In the genomic region with DNA sequence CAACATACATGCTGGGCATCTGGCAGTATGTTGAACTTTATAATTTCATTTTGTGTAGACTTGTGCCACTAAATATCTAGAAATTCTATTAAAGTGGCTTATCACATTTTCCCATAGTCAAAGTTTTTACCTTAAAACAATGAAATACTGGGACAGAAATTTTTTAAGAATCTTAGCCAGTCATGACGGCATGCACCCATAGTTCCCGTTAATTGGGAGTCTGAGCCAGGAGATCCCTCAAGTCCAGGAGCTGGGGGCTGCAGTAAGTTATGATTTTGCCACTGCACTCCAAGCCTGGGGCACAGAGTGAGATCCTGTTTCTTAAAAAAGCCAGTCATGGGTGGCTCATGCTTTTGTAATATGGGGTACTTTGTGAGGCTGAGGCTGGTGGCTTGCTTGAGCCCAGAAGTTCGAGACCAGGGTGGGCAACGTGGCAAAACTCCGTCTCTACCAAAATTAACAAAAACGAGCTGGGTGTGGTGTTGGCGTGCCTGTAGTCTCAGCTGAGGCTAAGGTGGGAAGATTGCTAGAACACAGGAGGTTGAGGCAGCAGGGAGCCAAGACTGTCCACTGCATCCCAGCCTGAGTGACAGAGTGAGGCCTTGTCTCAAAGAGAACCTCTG, we compare ENCODE assay signal across 11 cellular contexts. TPM values are rescaled to one million over a fixed set of nuclear protein-coding genes. Genes with fewer than 3 reads are reported as not detected.
DNase-seq lines count a peak whose midpoint lies in the region; ATAC-seq, FAIRE-seq and TF ChIP-seq lines count a peak whose summit lies in the region.
"Had no signal": no experiment of that assay in that cellular context is flagged by ENCODE, and none has a peak within 500 bp of the region (broad histone marks: within the 10 kb centered on the region; RNA-seq: fewer than 3 reads in every experiment).

No MANE protein-coding gene starts in this region.

- no peak for TF ChIP-seq CTCF in HepG2 (CRISPR knock-in tag; IDR thresholded peaks at IDR 0.05)
- TF ChIP-seq CTCF in right lobe of liver (IDR thresholded peaks at IDR 0.05): no peak
- no peak for TF ChIP-seq CTCF in SU-DHL-6 (IDR thresholded peaks at IDR 0.05; ENCODE audit: insufficient read depth, low read length, poor library complexity, severe bottlenecking)

- H3K36me3 ChIP-seq in HepG2 (replicated peaks in 1 of 2; ENCODE audit: control insufficient read depth in 1 of 2, insufficient read depth in 2 of 2, low read length in 2 of 2): peaks cover 14 to 61% of the 10 kb centered on the region in 2 experiments
- H3K36me3 ChIP-seq in right lobe of liver: peaks cover 7 to 60% (median 28%) of the 10 kb centered on the region in 4 donors
- H3K36me3 ChIP-seq in SU-DHL-6 (ENCODE audit: low read length): peaks cover 55% of the 10 kb centered on the region
- H3K36me3 ChIP-seq in thymus (ENCODE audit: control insufficient read depth, insufficient read depth): peaks cover 63% of the 10 kb centered on the region

- POLR2A ChIA-PET in HepG2 (lab: Yijun Ruan, JAX): no interaction called here

- FAIRE-seq in HepG2 (lab: Jason Lieb, UNC): no peak

- TF ChIP-seq RAD21 in HepG2 (CRISPR knock-in tag; IDR thresholded peaks at IDR 0.05): no peak

- H3K4me2 ChIP-seq in HepG2 (ENCODE audit: low read depth, low read length) (peak overlapping the region; percentile 30), SU-DHL-6 (ENCODE audit: low read depth, low read length, poor library complexity, severe bottlenecking) (peak overlapping the region; percentile 32)

- H3K4me3 ChIP-seq in HepG2 (replicated peaks in 1 of 3; ENCODE audit: insufficient read depth in 1 of 3, low read depth in 2 of 3, low read length in 3 of 3) (no peak overlapping the region), right lobe of liver (no peak overlapping the region), SU-DHL-6 (ENCODE audit: insufficient read depth, low read length, poor library complexity, severe bottlenecking) (no peak overlapping the region), thymus (ENCODE audit: low read length) (no peak overlapping the region)

- ATAC-seq in HepG2 (no peak), right lobe of liver (no peak), GM18858 (IDR thresholded peaks at IDR 0.05; ENCODE audit: unreplicated experiment) (no peak)

- in situ Hi-C loops in HepG2 (cut with HindIII; ENCODE audit: extremely low pct_ligation_motif_present, low pct_unique_long_range_greater_than_20kb): no loop called here

- H3K27ac ChIP-seq in HepG2 (ENCODE audit: extremely low read length, insufficient read depth, low read length): no peak overlapping the region
- H3K27ac ChIP-seq in right lobe of liver: no peak overlapping the region
- peak overlapping the region; percentile 11; the same call in 1 of the 2 replicates for H3K27ac ChIP-seq in SU-DHL-6 (ENCODE audit: low read depth, low read length)
- H3K27ac ChIP-seq in epithelial cell of prostate: peak overlapping the region; percentile 30
- peak overlapping the region; percentile 52 for H3K27ac ChIP-seq in thymus (ENCODE audit: low read depth)

- H4K20me1 ChIP-seq in HepG2 (ENCODE audit: insufficient read depth, low read length) (peaks cover 39% of the 10 kb centered on the region), SU-DHL-6 (ENCODE audit: low read depth, low read length) (peaks cover 35% of the 10 kb centered on the region)

- CTCF ChIA-PET in HepG2 (lab: Yijun Ruan, JAX; ENCODE audit: low intra/inter-chr PET ratio, low total read pairs): no interaction called here

- no peaks in the 10 kb centered on the region for H3K9me2 ChIP-seq in SU-DHL-6 (replicated peaks; ENCODE audit: insufficient read depth, low read length)

- no peaks in the 10 kb centered on the region; a peak in 1 of 5 replicates for H3K27me3 ChIP-seq in HepG2 (ENCODE audit: control insufficient read depth in 1 of 2, insufficient read depth in 2 of 2, low read length in 2 of 2)
- no peaks in the 10 kb centered on the region for H3K27me3 ChIP-seq in right lobe of liver
- H3K27me3 ChIP-seq in SU-DHL-6 (ENCODE audit: low read length): no peaks in the 10 kb centered on the region
- no peaks in the 10 kb centered on the region for H3K27me3 ChIP-seq in thymus (ENCODE audit: control insufficient read depth, insufficient read depth)

- H3F3A ChIP-seq in SU-DHL-6 (ENCODE audit: insufficient read depth): peaks cover 80% of the 10 kb centered on the region

- no TSS peak for BruUV-seq in HepG2 (replicated peaks; lab: Mats Ljungman, UMichigan)

- WGBS in HepG2 (ENCODE audit: low lambda C conversion rate): 86% methylated on average over 7 of the region's 7 CpGs
- WGBS in right lobe of liver (ENCODE audit: insufficient coverage, low coverage, low lambda C conversion rate, missing lambda C conversion rate): 82% methylated on average over 7 of the region's 7 CpGs
- WGBS in thymus: 87% methylated on average over 7 of the region's 7 CpGs

- H2AFZ ChIP-seq in HepG2 (ENCODE audit: low read length) (no peak overlapping the region), SU-DHL-6 (ENCODE audit: low read depth, low read length, severe bottlenecking) (no peak overlapping the region)

- H3K4me1 ChIP-seq in HepG2 (ENCODE audit: insufficient read depth, low read length) (peaks cover 56% of the 10 kb centered on the region), right lobe of liver (peaks cover 0 to 14% (median 3%) of the 10 kb centered on the region in 4 donors), thymus (ENCODE audit: control insufficient read depth, insufficient read depth, low read length) (peaks cover 7% of the 10 kb centered on the region)

- no peaks in the 10 kb centered on the region for H3K9me3 ChIP-seq in HepG2 (ENCODE audit: low read length)
- H3K9me3 ChIP-seq in right lobe of liver: no peaks in the 10 kb centered on the region
- no peaks in the 10 kb centered on the region for H3K9me3 ChIP-seq in SU-DHL-6 (ENCODE audit: insufficient read depth, low read length)
- no peaks in the 10 kb centered on the region for H3K9me3 ChIP-seq in thymus (ENCODE audit: control insufficient read depth)

- peak in 1 of 2 experiments; percentile 32; a peak in 2 of 4 replicates for TF ChIP-seq POLR2A in HepG2 (IDR thresholded peaks at IDR 0.05; ENCODE audit: insufficient read depth in 1 of 2, low read depth in 2 of 2, low read length in 2 of 2)
- TF ChIP-seq POLR2A in right lobe of liver (IDR thresholded peaks at IDR 0.05): no peak

- H3K79me2 ChIP-seq in HepG2 (ENCODE audit: insufficient read depth, low read length): peaks cover 37% of the 10 kb centered on the region
- peaks cover 38% of the 10 kb centered on the region for H3K79me2 ChIP-seq in SU-DHL-6 (ENCODE audit: insufficient read depth, low read length)

- DNase-seq in HepG2 (ENCODE audit: low spot score): no peak
- DNase-seq in right lobe of liver: no peak
- DNase-seq in epithelial cell of prostate (ENCODE audit: low read depth, low spot score): no peak
- DNase-seq in NCI-H2029 (lab: John Stamatoyannopoulos, UW): no peak
- no peak for DNase-seq in activated effector memory CD4-positive, alpha-beta T cell treated with Interleukin-2 at 50 U/mL for 16 hours
- DNase-seq: C1 segment of cervical spinal cord, KG1 had no signal

- TF ChIP-seq EP300 in HepG2 (IDR thresholded peaks at IDR 0.05; ENCODE audit: low read depth in 2 of 2, low read length in 2 of 2) (no peak), HepG2 (CRISPR knock-in tag; IDR thresholded peaks at IDR 0.05; ENCODE audit: borderline replicate concordance) (no peak)

- H3K9ac ChIP-seq in HepG2 (ENCODE audit: insufficient read depth, low read depth, low read length) (no peak overlapping the region), SU-DHL-6 (ENCODE audit: low read length) (peak overlapping the region; percentile 26)

- intact Hi-C loops in HepG2 (cut with micrococcal nuclease; ENCODE audit: unreplicated experiment) (no loop called here), right lobe of liver (cut with DNase I) (no loop called here)

RNA-seq across cellular contexts. Expression of a gene that starts 3.1 kb away (rescaled TPM):
- total RNA-seq in HepG2 (2016; rRNA removed; fragmentation: Illumina TruSeq; extraction: Trizol) (1,683 and 1,960 TPM in 2 replicates), right lobe of liver (100 to 1,000 TPM; 209 to 448 (median 268) TPM)
- 4,234 and 4,880 TPM in 2 replicates for total RNA-seq in HepG2 (2016; cell fraction: cytosol; rRNA removed; fragmentation: Illumina TruSeq; extraction: Trizol; ENCODE audit: low read depth)
- 1,681 and 2,033 TPM in 2 replicates for total RNA-seq in HepG2 (2016; cell fraction: insoluble cytoplasmic fraction; rRNA removed; fragmentation: Illumina TruSeq; extraction: Trizol)
- total RNA-seq in HepG2 (2016; cell fraction: membrane; rRNA removed; fragmentation: Illumina TruSeq; extraction: Trizol): 4,469 and 4,736 TPM in 2 replicates
- 671 and 721 TPM in 2 replicates for total RNA-seq in HepG2 (2016; cell fraction: nucleus; rRNA removed; fragmentation: Illumina TruSeq; extraction: Trizol)
- polyA plus RNA-seq in HepG2 (2011; rRNA removed) (2,662 and 3,226 TPM in 2 replicates), thymus (1,490 TPM)
- 2,617 and 3,480 TPM in 2 replicates for polyA plus RNA-seq in HepG2 (2011; cell fraction: cytosol; rRNA removed)
- polyA plus RNA-seq in HepG2 (2011; cell fraction: nucleus; rRNA removed): 707 and 717 TPM in 2 replicates
- 1,399 and 1,552 TPM in 2 replicates for polyA plus RNA-seq in HepG2 (2012)
- 5,088 and 5,753 TPM in 2 replicates for polyA plus RNA-seq in HepG2 (2016; cell fraction: cytosol; fragmentation: Illumina TruSeq; extraction: Trizol; ENCODE audit: low read depth)
- polyA plus RNA-seq in HepG2 (2016; cell fraction: insoluble cytoplasmic fraction; fragmentation: Illumina TruSeq; extraction: Trizol; ENCODE audit: low read depth): 1,997 and 2,058 TPM in 2 replicates
- polyA plus RNA-seq in HepG2 (2016; cell fraction: membrane; fragmentation: Illumina TruSeq; extraction: Trizol; ENCODE audit: low read depth): 4,231 and 4,512 TPM in 2 replicates
- 1,039 and 1,069 TPM in 2 replicates for polyA plus RNA-seq in HepG2 (2016; cell fraction: nucleus; fragmentation: Illumina TruSeq; extraction: Trizol; ENCODE audit: insufficient read depth, low read depth)
- polyA minus RNA-seq in HepG2 (2011; rRNA and poly(A)+ RNA removed; ENCODE audit: low replicate concordance): 1,437 and 2,324 TPM in 2 replicates
- polyA minus RNA-seq in HepG2 (2011; cell fraction: cytosol; rRNA and poly(A)+ RNA removed): 460 and 463 TPM in 2 replicates
- 336 and 408 TPM in 2 replicates for polyA minus RNA-seq in HepG2 (2011; cell fraction: nucleus; rRNA and poly(A)+ RNA removed)

RNA-seq across cellular contexts. Expression of a gene that starts 26.5 kb away (rescaled TPM):
- total RNA-seq in HepG2 (2016; rRNA removed; fragmentation: Illumina TruSeq; extraction: Trizol): 32.5 and 33.7 TPM in 2 replicates
- total RNA-seq in HepG2 (2016; cell fraction: cytosol; rRNA removed; fragmentation: Illumina TruSeq; extraction: Trizol; ENCODE audit: low read depth): 13.6 and 14.0 TPM in 2 replicates
- total RNA-seq in HepG2 (2016; cell fraction: insoluble cytoplasmic fraction; rRNA removed; fragmentation: Illumina TruSeq; extraction: Trizol): 30.5 and 33.1 TPM in 2 replicates
- total RNA-seq in HepG2 (2016; cell fraction: membrane; rRNA removed; fragmentation: Illumina TruSeq; extraction: Trizol): 28.9 and 29.7 TPM in 2 replicates
- total RNA-seq in HepG2 (2016; cell fraction: nucleus; rRNA removed; fragmentation: Illumina TruSeq; extraction: Trizol): 21.9 and 22.5 TPM in 2 replicates
- 32.3 and 35.4 TPM in 2 replicates for polyA plus RNA-seq in HepG2 (2011; rRNA removed)
- 27.5 and 32.3 TPM in 2 replicates for polyA plus RNA-seq in HepG2 (2011; cell fraction: cytosol; rRNA removed)
- 22.7 and 25.3 TPM in 2 replicates for polyA plus RNA-seq in HepG2 (2011; cell fraction: nucleus; rRNA removed)
- 22.2 and 25.3 TPM in 2 replicates for polyA plus RNA-seq in HepG2 (2012)
- polyA plus RNA-seq in HepG2 (2016; cell fraction: cytosol; fragmentation: Illumina TruSeq; extraction: Trizol; ENCODE audit: low read depth): 10.3 and 12.0 TPM in 2 replicates
- 32.2 and 34.1 TPM in 2 replicates for polyA plus RNA-seq in HepG2 (2016; cell fraction: insoluble cytoplasmic fraction; fragmentation: Illumina TruSeq; extraction: Trizol; ENCODE audit: low read depth)
- 21.0 and 23.3 TPM in 2 replicates for polyA plus RNA-seq in HepG2 (2016; cell fraction: membrane; fragmentation: Illumina TruSeq; extraction: Trizol; ENCODE audit: low read depth)
- polyA plus RNA-seq in HepG2 (2016; cell fraction: nucleus; fragmentation: Illumina TruSeq; extraction: Trizol; ENCODE audit: insufficient read depth, low read depth): 38.0 and 39.9 TPM in 2 replicates
- polyA minus RNA-seq in HepG2 (2011; rRNA and poly(A)+ RNA removed; ENCODE audit: low replicate concordance): 44.2 and 49.5 TPM in 2 replicates
- polyA minus RNA-seq in HepG2 (2011; cell fraction: cytosol; rRNA and poly(A)+ RNA removed): 16.9 and 17.9 TPM in 2 replicates
- polyA minus RNA-seq in HepG2 (2011; cell fraction: nucleus; rRNA and poly(A)+ RNA removed): 15.6 and 18.8 TPM in 2 replicates
- total RNA-seq in right lobe of liver: 10 to 100 TPM; 20.9 to 36.7 (median 23.6) TPM
- 39.6 TPM for polyA plus RNA-seq in thymus

RNA-seq across cellular contexts. Expression of a gene that starts 57.9 kb away (rescaled TPM):
- total RNA-seq in HepG2 (2016; rRNA removed; fragmentation: Illumina TruSeq; extraction: Trizol) (not detected in 2 replicates), right lobe of liver (not detected)
- total RNA-seq in HepG2 (2016; cell fraction: cytosol; rRNA removed; fragmentation: Illumina TruSeq; extraction: Trizol; ENCODE audit: low read depth): not detected in 2 replicates
- not detected in 2 replicates for total RNA-seq in HepG2 (2016; cell fraction: insoluble cytoplasmic fraction; rRNA removed; fragmentation: Illumina TruSeq; extraction: Trizol)
- total RNA-seq in HepG2 (2016; cell fraction: membrane; rRNA removed; fragmentation: Illumina TruSeq; extraction: Trizol): not detected in 2 replicates
- total RNA-seq in HepG2 (2016; cell fraction: nucleus; rRNA removed; fragmentation: Illumina TruSeq; extraction: Trizol): not detected in 2 replicates
- polyA plus RNA-seq in HepG2 (2011; rRNA removed) (not detected in 2 replicates), thymus (0.16 TPM)
- 0.01 TPM in 1 of 2 replicates, not detected in the other for polyA plus RNA-seq in HepG2 (2011; cell fraction: cytosol; rRNA removed)
- polyA plus RNA-seq in HepG2 (2011; cell fraction: nucleus; rRNA removed): not detected in 2 replicates
- polyA plus RNA-seq in HepG2 (2012): not detected in 2 replicates
- not detected in 2 replicates for polyA plus RNA-seq in HepG2 (2016; cell fraction: cytosol; fragmentation: Illumina TruSeq; extraction: Trizol; ENCODE audit: low read depth)
- polyA plus RNA-seq in HepG2 (2016; cell fraction: insoluble cytoplasmic fraction; fragmentation: Illumina TruSeq; extraction: Trizol; ENCODE audit: low read depth): not detected in 2 replicates
- not detected in 2 replicates for polyA plus RNA-seq in HepG2 (2016; cell fraction: membrane; fragmentation: Illumina TruSeq; extraction: Trizol; ENCODE audit: low read depth)
- not detected in 2 replicates for polyA plus RNA-seq in HepG2 (2016; cell fraction: nucleus; fragmentation: Illumina TruSeq; extraction: Trizol; ENCODE audit: insufficient read depth, low read depth)
- not detected in 2 replicates for polyA minus RNA-seq in HepG2 (2011; rRNA and poly(A)+ RNA removed; ENCODE audit: low replicate concordance)
- not detected in 2 replicates for polyA minus RNA-seq in HepG2 (2011; cell fraction: cytosol; rRNA and poly(A)+ RNA removed)
- polyA minus RNA-seq in HepG2 (2011; cell fraction: nucleus; rRNA and poly(A)+ RNA removed): not detected in 2 replicates
- total RNA-seq: NCI-H460 had no signal

Comparison
In these comparisons a context has a peak if more than half of its experiments do, and no peak if none do; other contexts are left out.
1. H3K27ac ChIP-seq: peak in SU-DHL-6 (single experiment), epithelial cell of prostate (single experiment) and thymus (single experiment); none in HepG2 (single experiment) and right lobe of liver (0 of 3).